21 cellular contexts compared by ENCODE assay signal in genomic region chr11:117898059-117898458, GRCh38. TPM values are rescaled to one million over a fixed set of nuclear protein-coding genes. Genes with fewer than 3 reads are reported as not detected.
DNase-seq lines count a peak whose midpoint lies in the region; ATAC-seq, FAIRE-seq and TF ChIP-seq lines count a peak whose summit lies in the region.
"Had no signal": no experiment of that assay in that cellular context is flagged by ENCODE, and none has a peak within 500 bp of the region (broad histone marks: within the 10 kb centered on the region; RNA-seq: fewer than 3 reads in every experiment).

No MANE protein-coding gene starts in this region.

- POLR2A ChIA-PET in A549 (lab: Yijun Ruan, JAX) (no interaction called here), K562 (lab: Yijun Ruan, JAX) (no interaction called here)

- DNase-seq in NCI-H345 (lab: John Stamatoyannopoulos, UW): peak; percentile 43
- DNase-seq in NCI-H345 treated with DMSO at 0.1 percent for 48 hours (lab: John Stamatoyannopoulos, UW; ENCODE audit: unreplicated experiment): no peak
- no peak for DNase-seq in A549 (ENCODE audit: low read depth in 1 of 2, low spot score in 1 of 2)
- peak in 1 of 4 experiments; percentile 13 for DNase-seq in K562 (ENCODE audit: extremely low read depth in 1 of 4, low spot score in 3 of 4)
- peak; percentile 59 for DNase-seq in posterior vena cava (ENCODE audit: low spot score)
- DNase-seq in iPS-NIHi11 (ENCODE audit: low spot score): no peak
- no peak for DNase-seq in nephron progenitor cell
- DNase-seq: DMS 273 treated with DMSO at 0.1 percent for 48 hours, GDM1, GOT3, KBM-7, MV-4-11, NCI-H1930, NCI-H2227 treated with DMSO at 0.1 percent for 48 hours, PC-3, SJCRH30 had no signal

- 43% methylated on average over 1 of the region's 4 CpGs for WGBS in A549 (ENCODE audit: missing lambda C conversion rate)
- WGBS in K562 (ENCODE audit: insufficient coverage, low coverage, missing lambda C conversion rate): 0% methylated on average over 4 of the region's 4 CpGs

- TF ChIP-seq RAD21 in A549 (conservative IDR thresholded peaks at IDR 0.05 in 1 of 2, IDR thresholded peaks at IDR 0.05 in 1 of 2): no peak
- no peak for TF ChIP-seq RAD21 in K562 (CRISPR knock-in tag; conservative IDR thresholded peaks at IDR 0.05 in 1 of 2, IDR thresholded peaks at IDR 0.05 in 1 of 2)

- H3K4me3 Mint-ChIP-seq in nephron progenitor cell: no peak overlapping the region

- H4K20me1 ChIP-seq in K562 (replicated peaks; ENCODE audit: control insufficient read depth, insufficient read depth, low read length): no peaks in the 10 kb centered on the region
- H4K20me1 ChIP-seq: BLaER1 treated with 17β-estradiol and CSF1 and Interleukin-3, amounts not matched to agents 10 nM and 100 nM had no signal

- CTCF ChIA-PET in A549 (lab: Yijun Ruan, JAX) (interaction anchor here (1.0 to 2.3 kb wide), 3 partner anchors 8 to 49 kb away, joined by 3 to 8 read pairs (median 6); no protein-coding TSS in a partner anchor), K562 (lab: Yijun Ruan, JAX; ENCODE audit: low intra/inter-chr PET ratio) (no interaction called here)

- BruUV-seq in K562 (replicated peaks; lab: Mats Ljungman, UMichigan): no TSS peak

- TF ChIP-seq EP300 in A549 (IDR thresholded peaks at IDR 0.05) (no peak), K562 (IDR thresholded peaks at IDR 0.05; ENCODE audit: low read length) (no peak)

- H3K9ac ChIP-seq in K562 (ENCODE audit: insufficient read depth in 1 of 2, low read depth in 2 of 2, low read length in 2 of 2): no peak overlapping the region; a peak in 1 of 4 replicates
- H3K9ac ChIP-seq: BLaER1 treated with 17β-estradiol and CSF1 and Interleukin-3, amounts not matched to agents 10 nM and 100 nM had no signal

- intact Hi-C loops in K562 (cut with micrococcal nuclease): no loop called here
- intact Hi-C loops in posterior vena cava (cut with DNase I): no loop called here

- FAIRE-seq in A549 (lab: Jason Lieb, UNC) (no peak), K562 (lab: Jason Lieb, UNC) (no peak)
- FAIRE-seq: GM12878 had no signal

- H3K27ac Mint-ChIP-seq in nephron progenitor cell: no peak overlapping the region

- H3K36me3 ChIP-seq in K562 (ENCODE audit: control insufficient read depth, insufficient read depth, low read length): no peaks in the 10 kb centered on the region
- H3K36me3 ChIP-seq: BLaER1 treated with 17β-estradiol and CSF1 and Interleukin-3, amounts not matched to agents 10 nM and 100 nM; SJCRH30 had no signal

- no peaks in the 10 kb centered on the region for H3K9me1 ChIP-seq in K562 (ENCODE audit: control insufficient read depth, insufficient read depth, low read length)

- no peaks in the 10 kb centered on the region for H3K36me3 Mint-ChIP-seq in nephron progenitor cell (ENCODE audit: low read depth)

- H3K9me3 Mint-ChIP-seq in nephron progenitor cell: peaks cover 14% of the 10 kb centered on the region

- no peak overlapping the region for H2AFZ ChIP-seq in K562 (ENCODE audit: low read depth, low read length)

- H3K9me3 ChIP-seq in A549 (no peaks in the 10 kb centered on the region), K562 (replicated peaks; ENCODE audit: control insufficient read depth, insufficient read depth, low read depth, low read length) (no peaks in the 10 kb centered on the region)
- H3K9me3 ChIP-seq: SJCRH30 had no signal

- TF ChIP-seq POLR2A in A549 (IDR thresholded peaks at IDR 0.05; ENCODE audit: low read length): no peak
- no peak for TF ChIP-seq POLR2A in K562 (conservative IDR thresholded peaks at IDR 0.05)

- H3K27me3 ChIP-seq in K562 (ENCODE audit: control insufficient read depth in 2 of 2, insufficient read depth in 2 of 2, low read length in 2 of 2): peaks cover 19 to 56% of the 10 kb centered on the region in 2 experiments
- H3K27me3 ChIP-seq: BLaER1 treated with 17β-estradiol and CSF1 and Interleukin-3, amounts not matched to agents 10 nM and 100 nM; SJCRH30 had no signal

- H3K27ac ChIP-seq in A549: no peak overlapping the region
- H3K27ac ChIP-seq in K562 (ENCODE audit: extremely low read depth, low read depth, low read length): no peak overlapping the region
- H3K27ac ChIP-seq: BLaER1 treated with 17β-estradiol and CSF1 and Interleukin-3, amounts not matched to agents 10 nM and 100 nM; RWPE1; SJCRH30 had no signal

- H3K4me1 ChIP-seq in A549: no peaks in the 10 kb centered on the region
- no peaks in the 10 kb centered on the region; a peak in 1 of 5 replicates for H3K4me1 ChIP-seq in K562 (replicated peaks in 1 of 2; ENCODE audit: control insufficient read depth in 2 of 2, insufficient read depth in 2 of 2, low read length in 2 of 2)
- H3K4me1 ChIP-seq: SJCRH30 had no signal

- H3K4me1 Mint-ChIP-seq in nephron progenitor cell: no peaks in the 10 kb centered on the region

- peaks cover 44% of the 10 kb centered on the region for H3K27me3 Mint-ChIP-seq in nephron progenitor cell (ENCODE audit: low read depth, poor library complexity)

- H3K4me2 ChIP-seq in A549 (no peak overlapping the region), K562 (ENCODE audit: insufficient read depth, low read length) (no peak overlapping the region)

- ATAC-seq in A549 (no peak), K562 (peak; percentile 70), GM21786 (IDR thresholded peaks at IDR 0.05; ENCODE audit: unreplicated experiment) (no peak)
- ATAC-seq: GM12878, PC-3 had no signal

- TF ChIP-seq CTCF in A549 (IDR thresholded peaks at IDR 0.05) (no peak), K562 (IDR thresholded peaks at IDR 0.05 in 2 of 3, conservative IDR thresholded peaks at IDR 0.05 in 1 of 3; ENCODE audit: insufficient read depth in 2 of 3, low read depth in 1 of 3, low read length in 3 of 3) (no peak), nephron progenitor cell (IDR thresholded peaks at IDR 0.05) (no peak)

- H3K79me2 ChIP-seq in K562 (ENCODE audit: control insufficient read depth, insufficient read depth, low read length): no peaks in the 10 kb centered on the region

- in situ Hi-C loops in K562 (cut with MboI): no loop called here

- H3K4me3 ChIP-seq in A549 (no peak overlapping the region), K562 (no peak overlapping the region)
- H3K4me3 ChIP-seq: BLaER1 treated with 17β-estradiol and CSF1 and Interleukin-3, amounts not matched to agents 10 nM and 100 nM; GM12878; SJCRH30 had no signal

TF ChIP-seq in A549, 52 proteins besides CTCF, POLR2A, EP300 and RAD21 (continues in another document):
- no peak for TF ChIP-seq FOXS1 (CRISPR knock-in tag; IDR thresholded peaks at IDR 0.05)

TF ChIP-seq in K562, 482 proteins besides CTCF, POLR2A, EP300 and RAD21 (continues in another document):
- 0 out of 2 replicates have a peak, but pooled peaks have one; percentile 29 for TF ChIP-seq CBFA2T2 (conservative IDR thresholded peaks at IDR 0.05)

RNA-seq across cellular contexts. Expression of gene FXYD6, which starts 21.6 kb away (rescaled TPM):
- polyA plus RNA-seq in A549 (2011; rRNA removed) (0.49 and 0.57 TPM in 2 replicates), A549 (2017; fragmentation: RNase III; extraction: RNeasy Plus Mini Kit Qiagen cat#74134 plus additional on column Dnase treatment) (0.10 to 0.26 TPM (median 0.24 TPM) in 3 replicates), K562 (2011; rRNA removed) (not detected in 2 replicates), K562 (2014; fragmentation: Illumina TruSeq; extraction: Trizol) (not detected in 2 replicates), K562 (2014; fragmentation: Nextera tagmentation; extraction: Ambion mirVana) (not detected), K562 (2014; rRNA removed) (0.07 TPM in 1 of 2 replicates, not detected in the other)
- 0.29 TPM in 2 replicates for polyA plus RNA-seq in A549 (2012; cell fraction: cytosol; rRNA removed)
- polyA plus RNA-seq in A549 (2012; cell fraction: nucleus; rRNA removed): 0.07 and 0.17 TPM in 2 replicates
- 0.34 and 1.2 TPM in 2 replicates for polyA minus RNA-seq in A549 (2011; rRNA and poly(A)+ RNA removed)
- total RNA-seq in K562 (2011; cell fraction: chromatin; rRNA removed; ENCODE audit: low replicate concordance): not detected in 2 replicates
- not detected in 2 replicates for total RNA-seq in K562 (2011; cell fraction: nucleolus; rRNA removed)
- total RNA-seq in K562 (2011; cell fraction: nucleoplasm; rRNA removed): not detected in 2 replicates
- total RNA-seq in K562 (2014; rRNA removed) (not detected in 2 replicates), K562 (2014; rRNA removed; fragmentation: Illumina TruSeq; extraction: Trizol) (not detected in 2 replicates), K562 (2015; rRNA removed; fragmentation: Illumina TruSeq; extraction: Trizol) (not detected in 2 replicates), K562 (2021) (0.27 and 0.35 TPM in 2 replicates), posterior vena cava (100 to 1,000 TPM in 1 of 2 donors, 10 to 100 TPM in 1; 62.8 to 107 TPM)
- polyA plus RNA-seq in K562 (2011; cell fraction: cytosol; rRNA removed): 0.06 TPM in 1 of 2 replicates, not detected in the other
- 0.11 TPM in 1 of 2 replicates, not detected in the other for polyA plus RNA-seq in K562 (2011; cell fraction: nucleus; rRNA removed)
- 0.07 and 0.14 TPM in 2 replicates for polyA plus RNA-seq in K562 (2012)
- 0.18 TPM in 1 of 2 replicates, not detected in the other for polyA minus RNA-seq in K562 (2011; rRNA and poly(A)+ RNA removed)
- polyA minus RNA-seq in K562 (2011; cell fraction: cytosol; rRNA and poly(A)+ RNA removed): not detected in 2 replicates
- polyA minus RNA-seq in K562 (2011; cell fraction: nucleus; rRNA and poly(A)+ RNA removed): not detected in 2 replicates
- total RNA-seq: PC-3 had no signal

RNA-seq across cellular contexts. Expression of gene TMPRSS13, which starts 31.1 kb away (rescaled TPM):
- polyA plus RNA-seq in A549 (2011; rRNA removed) (not detected in 2 replicates), A549 (2017; fragmentation: RNase III; extraction: RNeasy Plus Mini Kit Qiagen cat#74134 plus additional on column Dnase treatment) (not detected in 3 replicates), K562 (2011; rRNA removed) (0.25 and 0.37 TPM in 2 replicates), K562 (2014; fragmentation: Illumina TruSeq; extraction: Trizol) (0.13 and 0.24 TPM in 2 replicates), K562 (2014; fragmentation: Nextera tagmentation; extraction: Ambion mirVana) (under 1 TPM; 0.11 to 0.13 TPM), K562 (2014; rRNA removed) (0.23 and 0.25 TPM in 2 replicates)
- not detected in 2 replicates for polyA plus RNA-seq in A549 (2012; cell fraction: cytosol; rRNA removed)
- 0.07 TPM in 1 of 2 replicates, not detected in the other for polyA plus RNA-seq in A549 (2012; cell fraction: nucleus; rRNA removed)
- not detected in 2 replicates for polyA minus RNA-seq in A549 (2011; rRNA and poly(A)+ RNA removed)
- 1.1 TPM in 2 replicates for total RNA-seq in K562 (2011; cell fraction: chromatin; rRNA removed; ENCODE audit: low replicate concordance)
- total RNA-seq in K562 (2011; cell fraction: nucleolus; rRNA removed): 0.33 and 0.66 TPM in 2 replicates
- total RNA-seq in K562 (2011; cell fraction: nucleoplasm; rRNA removed): 0.46 and 0.59 TPM in 2 replicates
- total RNA-seq in K562 (2014; rRNA removed) (0.08 and 0.27 TPM in 2 replicates), K562 (2014; rRNA removed; fragmentation: Illumina TruSeq; extraction: Trizol) (0.15 TPM in 1 of 2 replicates, not detected in the other), K562 (2015; rRNA removed; fragmentation: Illumina TruSeq; extraction: Trizol) (0.14 and 0.19 TPM in 2 replicates), K562 (2021) (0.29 and 0.34 TPM in 2 replicates), posterior vena cava (under 1 TPM; 0.24 to 0.37 TPM)
- polyA plus RNA-seq in K562 (2011; cell fraction: cytosol; rRNA removed): 0.24 and 0.46 TPM in 2 replicates
- 1.2 and 1.7 TPM in 2 replicates for polyA plus RNA-seq in K562 (2011; cell fraction: nucleus; rRNA removed)
- polyA plus RNA-seq in K562 (2012): 0.29 and 0.48 TPM in 2 replicates
- polyA minus RNA-seq in K562 (2011; rRNA and poly(A)+ RNA removed): 0.21 TPM in 2 replicates
- 0.48 TPM in 1 of 2 replicates, not detected in the other for polyA minus RNA-seq in K562 (2011; cell fraction: cytosol; rRNA and poly(A)+ RNA removed)
- polyA minus RNA-seq in K562 (2011; cell fraction: nucleus; rRNA and poly(A)+ RNA removed): 0.40 and 0.44 TPM in 2 replicates
- total RNA-seq: A172, SJCRH30 had no signal

Comparison
In these comparisons a context has a peak if more than half of its experiments do, and no peak if none do; other contexts are left out.
1. DNase-seq: peak in NCI-H345 (single experiment) and posterior vena cava (single experiment); none in NCI-H345 treated with DMSO at 0.1 percent for 48 hours (single experiment), A549 (0 of 2), iPS-NIHi11 (single experiment) and nephron progenitor cell (single experiment).
2. RNA of gene FXYD6, which starts 21.6 kb away (total RNA-seq): 62.8 to 107 TPM in posterior vena cava; 0.27 to 0.35 TPM in K562; every median in the first group is over 10 times any median in the second.